In the genomic region with DNA sequence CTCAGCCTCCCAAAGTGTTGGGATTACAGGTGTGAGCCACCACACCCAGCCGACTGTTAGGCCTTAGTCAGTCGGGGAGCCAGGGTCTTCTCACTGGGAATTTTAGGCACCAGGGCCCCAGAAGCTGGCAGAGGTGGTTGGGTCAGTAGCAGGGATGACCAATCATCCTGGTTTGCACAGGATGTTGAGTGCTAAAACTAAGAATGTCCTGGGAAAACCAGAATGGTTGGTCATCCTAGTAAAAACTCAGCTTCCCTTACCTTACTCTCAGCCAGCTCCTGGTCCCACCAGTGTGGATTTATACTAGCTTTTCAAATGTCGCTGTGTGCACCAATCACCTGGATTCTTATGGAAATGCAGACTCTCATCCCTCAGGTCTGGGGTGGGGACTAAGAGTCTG, we compare ENCODE assay signal across 21 cellular contexts. TPM values are rescaled to one million over a fixed set of nuclear protein-coding genes. Genes with fewer than 3 reads are reported as not detected.
"Had no signal": no experiment of that assay in that cellular context is flagged by ENCODE, and none has a peak within 500 bp of the region (broad histone marks: within the 10 kb centered on the region; RNA-seq: fewer than 3 reads in every experiment).

No MANE protein-coding gene starts in this region.

- H3K36me3 ChIP-seq: colonic mucosa, heart right ventricle, left ventricle myocardium inferior, neutrophil, pancreas, right atrium auricular region, spleen had no signal

- ATAC-seq: activated CD4-positive, alpha-beta T cell treated with anti-CD3 and anti-CD28 coated beads for 36 hours; activated T-cell treated with anti-CD3 and anti-CD28 coated beads, Interleukin-2, amount 50 U/mL, for 4 hours; effector memory CD8-positive, alpha-beta T cell; heart right ventricle; pancreas; psoas muscle had no signal

- H3K27ac ChIP-seq: colonic mucosa, dorsolateral prefrontal cortex, heart right ventricle, left ventricle myocardium inferior, neutrophil, pancreas, psoas muscle, right atrium auricular region, spleen had no signal

- H3K4me1 ChIP-seq: colonic mucosa, heart right ventricle, psoas muscle had no signal

- H3K9me3 ChIP-seq: colonic mucosa, heart right ventricle, left ventricle myocardium inferior, neutrophil, pancreas, psoas muscle, right atrium auricular region had no signal

- H3K27me3 ChIP-seq: colonic mucosa, pancreas, right atrium auricular region had no signal

- H3K4me3 ChIP-seq: colonic mucosa, dorsolateral prefrontal cortex, heart right ventricle, left ventricle myocardium inferior, pancreas, psoas muscle, right atrium auricular region, spleen had no signal

- DNase-seq: activated B cell treated with CpG ODN at 0.5 μM for 24 hours; activated CD4-positive, alpha-beta T cell treated with anti-CD3 and anti-CD28 coated beads for 36 hours; activated CD4-positive, alpha-beta T cell treated with anti-CD3 and anti-CD28 coated beads, Interleukin-2, amount 50 U/mL, for 48 hours; activated CD8-positive, alpha-beta memory T cell treated with anti-CD3 and anti-CD28 coated beads, Interleukin-2, amount 50 U/mL, for 48 hours; activated naive CD4-positive, alpha-beta T cell treated with Interleukin-2 at 50 U/mL for 16 hours; activated naive CD8-positive, alpha-beta T cell treated with anti-CD3 and anti-CD28 coated beads for 36 hours; activated T-cell treated with anti-CD3 and anti-CD28 coated beads, Interleukin-2, amount 50 U/mL, for 4 hours; colonic mucosa; dorsolateral prefrontal cortex; effector memory CD8-positive, alpha-beta T cell; heart right ventricle; kidney glomerular epithelial cell; left ventricle myocardium inferior; pancreas; psoas muscle; spleen; stimulated activated CD4-positive, alpha-beta T cell treated with anti-CD3 and anti-CD28 coated beads, Interleukin-4, amount 100 ng/mL, for 1 hour; stimulated activated naive CD4-positive, alpha-beta T cell treated with Interleukin-2 at 50 U/mL for 16 hours; T-helper 9 cell had no signal

RNA-seq across cellular contexts. Expression of gene KCNG1, which starts 31.8 kb away (rescaled TPM):
- total RNA-seq: psoas muscle had no signal
